In genomic region chr1:205589618-205590456, GRCh38 we compare ENCODE assay signal across 20 cellular contexts. TPM values are rescaled to one million over a fixed set of nuclear protein-coding genes. Genes with fewer than 3 reads are reported as not detected.
DNase-seq lines count a peak whose midpoint lies in the region; ATAC-seq and TF ChIP-seq lines count a peak whose summit lies in the region.
"Had no signal": no experiment of that assay in that cellular context is flagged by ENCODE, and none has a peak within 500 bp of the region (broad histone marks: within the 10 kb centered on the region; RNA-seq: fewer than 3 reads in every experiment).

No MANE protein-coding gene starts in this region.

- H3K4me3 Mint-ChIP-seq in naive thymus-derived CD8-positive, alpha-beta T cell, result peak overlapping the region in 3 of 10 donors; percentile 0 to 44 (median 26)
- H3K4me3 Mint-ChIP-seq: CD8-positive, alpha-beta T cell had no signal

- no peak for TF ChIP-seq CTCF in body of pancreas (IDR thresholded peaks at IDR 0.05)

- H3K9me3 ChIP-seq in body of pancreas (no peaks in the 10 kb centered on the region), aorta (ENCODE audit: control insufficient read depth, low read length) (no peaks in the 10 kb centered on the region)
- H3K9me3 ChIP-seq: upper lobe of left lung had no signal

- H3K36me3 ChIP-seq in body of pancreas (replicated peaks in 1 of 2; ENCODE audit: insufficient read depth in 1 of 2, low read depth in 2 of 2) (no peaks in the 10 kb centered on the region), aorta (ENCODE audit: control insufficient read depth in 1 of 2, insufficient read depth in 2 of 2, low read length in 1 of 2) (no peaks in the 10 kb centered on the region)
- H3K36me3 ChIP-seq: upper lobe of left lung had no signal

- 76 to 77% methylated on average over 7 of the region's 7 CpGs for WGBS in body of pancreas, 2 donors
- 79 to 86% methylated on average over 7 of the region's 7 CpGs for WGBS in aorta, 2 donors

- H3K27ac Mint-ChIP-seq in naive thymus-derived CD8-positive, alpha-beta T cell, result peak overlapping the region in 8 of 10 donors; percentile 80 to 98 (median 95)

- no peaks in the 10 kb centered on the region for H3K9me3 Mint-ChIP-seq in naive thymus-derived CD8-positive, alpha-beta T cell
- H3K9me3 Mint-ChIP-seq: CD8-positive, alpha-beta T cell; natural killer cell had no signal

- ATAC-seq in left cardiac atrium (no peak), body of pancreas (no peak), aorta (ENCODE audit: low FRiP score) (no peak), HG03045 (IDR thresholded peaks at IDR 0.05; ENCODE audit: unreplicated experiment) (no peak), Right ventricle myocardium superior (ENCODE audit: poor library complexity) (no peak), HG02642 (IDR thresholded peaks at IDR 0.05; ENCODE audit: poor library complexity, unreplicated experiment) (no peak)
- no peak for ATAC-seq in naive thymus-derived CD8-positive, alpha-beta T cell
- ATAC-seq: CD8-positive, alpha-beta T cell; natural killer cell; stimulated activated naive CD8-positive, alpha-beta T cell treated with anti-CD3 and anti-CD28 coated beads, Interleukin-15, Interleukin-2, amounts not matched to agents 100 U/mL and 50 U/mL, for 24 hours had no signal

- H3K4me1 Mint-ChIP-seq in naive thymus-derived CD8-positive, alpha-beta T cell, result peaks cover 28 to 38% (median 37%) of the 10 kb centered on the region in 4 donors

- POLR2A ChIA-PET in naive thymus-derived CD8-positive, alpha-beta T cell (lab: Charles Lee), result interaction anchor here (3.2 to 9.3 kb wide), 2 partner anchors 42 to 68 kb away, joined by 42 to 269 read pairs; partner anchors contain the start of gene ELK4

- H3K27me3 Mint-ChIP-seq in naive thymus-derived CD8-positive, alpha-beta T cell, result no peaks in the 10 kb centered on the region

- no peaks in the 10 kb centered on the region for H3K36me3 Mint-ChIP-seq in naive thymus-derived CD8-positive, alpha-beta T cell
- H3K36me3 Mint-ChIP-seq: natural killer cell had no signal

- TF ChIP-seq POLR2A in body of pancreas (IDR thresholded peaks at IDR 0.05), result no peak

- DNase-seq in cardiac septum (ENCODE audit: low spot score), result peak; percentile 22
- no peak for DNase-seq in left cardiac atrium
- no peak for DNase-seq in body of pancreas
- DNase-seq in naive thymus-derived CD8-positive, alpha-beta T cell, result peak in 1 of 10 donors; percentile 35
- DNase-seq in aorta, result peak; percentile 6 to 32
- DNase-seq in Right ventricle myocardium superior, result no peak
- DNase-seq: activated CD4-positive, CD25-positive, alpha-beta regulatory T cell; central memory CD4-positive, alpha-beta T cell; DND-41; H7; hypothalamus; natural killer cell; NCI-H1092 treated with DMSO at 0.1 percent for 48 hours; NCI-H2029 treated with DMSO at 0.1 percent for 48 hours; stimulated activated CD4-positive, alpha-beta T cell treated with anti-CD3 and anti-CD28 coated beads, Interleukin-2, amount 100 ng/mL, for 48 hours; stimulated activated naive CD8-positive, alpha-beta T cell treated with anti-CD3 and anti-CD28 coated beads, Interleukin-15, Interleukin-2, amounts not matched to agents 100 U/mL and 50 U/mL, for 24 hours; upper lobe of left lung had no signal

- H3K27me3 ChIP-seq in body of pancreas (no peaks in the 10 kb centered on the region), aorta (ENCODE audit: control insufficient read depth in 1 of 2, insufficient read depth in 2 of 2, low read length in 1 of 2) (no peaks in the 10 kb centered on the region)
- H3K27me3 ChIP-seq: upper lobe of left lung had no signal

- H3K4me1 ChIP-seq in body of pancreas (peaks cover 45% of the 10 kb centered on the region), aorta (ENCODE audit: control insufficient read depth in 1 of 2, insufficient read depth in 2 of 2, low read length in 2 of 2) (no peaks in the 10 kb centered on the region)

- intact Hi-C loops in cardiac septum (cut with DNase I) (loop anchor here (2.0 to 5.0 kb wide), 2 partner anchors 61 to 122 kb away; no protein-coding TSS in a partner anchor), left cardiac atrium (cut with DNase I) (loop anchor here in 1 of 2 donors (2.0 to 5.0 kb wide), 2 partner anchors 42 to 69 kb away; partner anchors contain the start of gene ELK4), body of pancreas (cut with DNase I) (loop anchor here (10.0 kb wide), 1 partner anchor 125 kb away; no protein-coding TSS in a partner anchor), aorta (cut with DNase I) (loop anchor here (5.0 kb wide), 3 partner anchors 42 to 122 kb away; partner anchors contain the start of gene ELK4 (in 1 of the 2)), Right ventricle myocardium superior (cut with DNase I) (loop anchor here (2.0 to 5.0 kb wide), 2 partner anchors 69 to 117 kb away; no protein-coding TSS in a partner anchor)

- peak overlapping the region in 3 of 4 donors; percentile 29 to 46 (median 38) for H3K27ac ChIP-seq in body of pancreas
- H3K27ac ChIP-seq in aorta (ENCODE audit: low read depth in 1 of 2, low read length in 2 of 2), result no peak overlapping the region

- H3K4me3 ChIP-seq in body of pancreas (no peak overlapping the region), aorta (ENCODE audit: low read length in 2 of 2) (no peak overlapping the region)
- H3K4me3 ChIP-seq: upper lobe of left lung had no signal

RNA-seq across cellular contexts. Expression of gene ELK4, which starts 42.0 kb away (rescaled TPM):
- total RNA-seq in cardiac septum (42.3 TPM), left cardiac atrium (10 to 100 TPM; 36.3 to 39.1 TPM), body of pancreas (10 to 100 TPM; 16.6 to 17.8 TPM), aorta (10 to 100 TPM; 66.1 to 90.4 TPM), Right ventricle myocardium superior (31.1 TPM)
- 100 to 1,000 TPM; 194 to 204 TPM for total RNA-seq in naive thymus-derived CD8-positive, alpha-beta T cell
- polyA plus RNA-seq in naive thymus-derived CD8-positive, alpha-beta T cell, result 1 to 10 TPM; 4.5 to 8.3 (median 5.8) TPM
- polyA plus RNA-seq in aorta, result 1 to 10 TPM; 6.0 to 6.5 TPM

Comparison
In these comparisons a context has a peak if more than half of its experiments do, and no peak if none do; other contexts are left out.
1. DNase-seq: peak in cardiac septum (single experiment) and aorta (2 of 2); none in left cardiac atrium (single experiment), body of pancreas (0 of 4) and Right ventricle myocardium superior (single experiment).
2. H3K27ac ChIP-seq: peak in body of pancreas (3 of 4); none in aorta (0 of 2).